8 cellular contexts compared by ENCODE assay signal in the genomic region with DNA sequence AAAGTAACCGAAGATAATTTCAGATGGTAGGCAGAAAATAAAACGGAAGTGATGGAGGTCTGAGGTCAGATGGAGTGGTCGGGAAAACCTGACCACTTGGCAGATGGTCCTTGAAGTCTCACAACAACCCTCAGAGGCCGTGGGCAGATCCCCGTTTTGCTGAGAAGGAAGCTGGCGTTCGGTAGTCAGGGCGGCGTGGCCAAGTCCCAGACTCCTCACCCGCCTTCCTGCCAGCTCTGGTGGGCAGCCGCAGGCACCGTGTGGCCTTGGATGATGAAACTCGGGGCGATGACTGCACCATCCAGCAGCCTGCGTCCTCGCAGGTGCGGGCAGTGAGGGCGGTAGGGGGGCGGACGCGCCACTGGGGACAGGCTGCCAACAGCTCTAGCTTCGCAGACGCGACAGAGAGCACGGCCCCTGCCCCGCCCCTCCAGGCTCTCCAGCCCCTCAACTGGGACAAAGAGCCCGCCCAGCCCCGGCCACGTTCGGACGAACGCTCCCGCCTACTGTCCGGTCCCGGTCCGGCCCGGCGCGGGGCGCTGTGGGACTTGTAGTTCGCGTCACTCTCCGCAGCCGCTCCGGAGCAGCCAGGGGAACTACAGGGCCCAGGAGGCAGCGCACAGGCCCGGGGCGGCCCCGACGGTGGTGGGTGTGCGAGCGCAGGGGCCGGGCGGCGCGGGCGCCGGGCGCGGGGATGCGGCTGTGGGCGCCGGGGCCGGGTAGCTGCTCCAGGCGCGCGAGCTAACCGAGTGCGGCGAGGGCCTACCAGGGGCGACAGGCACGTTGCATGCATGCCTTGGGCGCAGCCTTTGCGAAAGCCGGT. TPM values are rescaled to one million over a fixed set of nuclear protein-coding genes. Genes with fewer than 3 reads are reported as not detected.
A peak's percentile ranks its signal among the peaks of the same experiment; 100 is the strongest.
DNase-seq lines count a peak whose midpoint lies in the region; FAIRE-seq and TF ChIP-seq lines count a peak whose summit lies in the region.

A gene with protein sequence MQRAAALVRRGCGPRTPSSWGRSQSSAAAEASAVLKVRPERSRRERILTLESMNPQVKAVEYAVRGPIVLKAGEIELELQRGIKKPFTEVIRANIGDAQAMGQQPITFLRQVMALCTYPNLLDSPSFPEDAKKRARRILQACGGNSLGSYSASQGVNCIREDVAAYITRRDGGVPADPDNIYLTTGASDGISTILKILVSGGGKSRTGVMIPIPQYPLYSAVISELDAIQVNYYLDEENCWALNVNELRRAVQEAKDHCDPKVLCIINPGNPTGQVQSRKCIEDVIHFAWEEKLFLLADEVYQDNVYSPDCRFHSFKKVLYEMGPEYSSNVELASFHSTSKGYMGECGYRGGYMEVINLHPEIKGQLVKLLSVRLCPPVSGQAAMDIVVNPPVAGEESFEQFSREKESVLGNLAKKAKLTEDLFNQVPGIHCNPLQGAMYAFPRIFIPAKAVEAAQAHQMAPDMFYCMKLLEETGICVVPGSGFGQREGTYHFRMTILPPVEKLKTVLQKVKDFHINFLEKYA (plus strand): TSS at position 673 of the 823 bp plus-strand sequence. CDS start 354 bp downstream, outside the sequence.

- TF ChIP-seq EP300 in stomach (IDR thresholded peaks at IDR 0.05), result no peak

- peaks cover 32% of the 10 kb centered on the region for H3K27me3 Mint-ChIP-seq in neural crest cell (ENCODE audit: low read depth)

- no peaks in the 10 kb centered on the region for H3K27me3 ChIP-seq in H7 (ENCODE audit: control insufficient read depth, insufficient read depth, low read length)
- no peaks in the 10 kb centered on the region for H3K27me3 ChIP-seq in stomach

- peak; percentile 96 for DNase-seq in H7
- DNase-seq in M059J (ENCODE audit: low read depth), result peak; percentile 96
- peak; percentile 98 for DNase-seq in SHP77 treated with DMSO at 0.1 percent for 48 hours (lab: John Stamatoyannopoulos, UW)
- peak; percentile 69 for DNase-seq in activated gamma-delta T cell treated with anti-CD3 and anti-CD28 coated beads, Interleukin-2, amount 50 U/mL, for 16 hours (ENCODE audit: low read depth)
- DNase-seq in foreskin fibroblast, result peak; percentile 96 to 99
- DNase-seq in neural crest cell (ENCODE audit: low read depth, low spot score), result peak; percentile 96
- peak; percentile 100 for DNase-seq in stomach

- intact Hi-C loops in stomach (cut with DNase I; ENCODE audit: low total_unique reads), result no loop called here

- H3K4me3 ChIP-seq in H7 (ENCODE audit: insufficient read depth, low read depth, low read length), result peak within 1 kb of the TSS; percentile 97
- H3K4me3 ChIP-seq in foreskin fibroblast (ENCODE audit: low read depth in 1 of 2, low read length in 2 of 2), result peak within 1 kb of the TSS; percentile 79 to 82
- peak within 1 kb of the TSS; percentile 74 to 98 (median 87) for H3K4me3 ChIP-seq in stomach

- peak in 1 of 4 donors; percentile 58 for TF ChIP-seq POLR2A in stomach (IDR thresholded peaks at IDR 0.05)

- H3K36me3 ChIP-seq in H7 (replicated peaks; ENCODE audit: control insufficient read depth, insufficient read depth, low read length) (peaks cover 14% of the 10 kb centered on the region), stomach (no peaks in the 10 kb centered on the region)

- H3K27ac Mint-ChIP-seq in neural crest cell (ENCODE audit: unreplicated experiment), result peak within 1 kb of the TSS; percentile 85

- H3K27ac ChIP-seq in stomach, result peak within 1 kb of the TSS; percentile 82 to 96 (median 87)

- H3K4me1 Mint-ChIP-seq in neural crest cell, result peaks cover 38% of the 10 kb centered on the region

- FAIRE-seq in G401.6 (lab: Jason Lieb, UNC), result peak; percentile 81

- no peaks in the 10 kb centered on the region for H3K9me3 Mint-ChIP-seq in neural crest cell

- H3K4me1 ChIP-seq in stomach, result peaks cover 35 to 58% (median 49%) of the 10 kb centered on the region in 4 donors

- H3K36me3 Mint-ChIP-seq in neural crest cell (ENCODE audit: low read depth), result no peaks in the 10 kb centered on the region

- TF ChIP-seq CTCF in foreskin fibroblast (IDR thresholded peaks at IDR 0.05; ENCODE audit: low read depth, low read length) (no peak), neural crest cell (conservative IDR thresholded peaks at IDR 0.05) (peak; percentile 12), stomach (IDR thresholded peaks at IDR 0.05) (peak in 2 of 7 experiments; percentile 10 to 36)

- peak within 1 kb of the TSS; percentile 93 for H3K4me3 Mint-ChIP-seq in neural crest cell

- H3K9me3 ChIP-seq in stomach, result no peaks in the 10 kb centered on the region

- 0 to 1% (median 1%) methylated on average over 14 to 75 of the region's 75 CpGs for WGBS in stomach, 5 donors

RNA-seq across cellular contexts. Expression of the gene that starts here (rescaled TPM):
- total RNA-seq in H7 (2014; rRNA removed; shearing (Covaris generic)), result 56.8 and 63.2 TPM in 2 replicates
- total RNA-seq in M059J (2014; rRNA removed; shearing (Covaris generic)), result 29.9 and 31.7 TPM in 2 replicates
- total RNA-seq in neural crest cell (46.0 and 46.1 TPM in 2 replicates), stomach (100 to 1,000 TPM in 1 of 5 donors, 10 to 100 TPM in 4; 29.2 to 167 (median 50.2) TPM)
- 10 to 100 TPM; 63.3 to 75.3 (median 69.7) TPM for polyA plus RNA-seq in stomach

Comparison
In these comparisons a context has a peak if more than half of its experiments do, and no peak if none do; other contexts are left out.
1. Peak in every context shown above with its lines: DNase-seq, H3K4me3 ChIP-seq and H3K27ac ChIP-seq.